ENCODE assay signal across 10 cellular contexts in genomic region chr5:150625164-150625535, GRCh38. TPM values are rescaled to one million over a fixed set of nuclear protein-coding genes. Genes with fewer than 3 reads are reported as not detected.
DNase-seq lines count a peak whose midpoint lies in the region; ATAC-seq, FAIRE-seq and TF ChIP-seq lines count a peak whose summit lies in the region.
"Had no signal": no experiment of that assay in that cellular context is flagged by ENCODE, and none has a peak within 500 bp of the region (broad histone marks: within the 10 kb centered on the region; RNA-seq: fewer than 3 reads in every experiment).

No MANE protein-coding gene starts in this region.

- peaks cover 16% of the 10 kb centered on the region for H4K20me1 ChIP-seq in astrocyte (ENCODE audit: insufficient read depth, low read length)

- peaks cover 59% of the 10 kb centered on the region for H3K4me1 ChIP-seq in astrocyte (ENCODE audit: insufficient read depth, low read length)

- intact Hi-C loops in natural killer cell (cut with micrococcal nuclease) = no loop called here
- intact Hi-C loops in activated CD4-positive, alpha-beta T cell treated with anti-CD3 and anti-CD28 coated beads for 36 hours (cut with DNase I, micrococcal nuclease) = loop anchor here in 1 of 2 experiments (2.0 kb wide), 1 partner anchor 32 kb away; no protein-coding TSS in a partner anchor

- POLR2A ChIA-PET in activated CD4-positive, alpha-beta T cell treated with anti-CD3 and anti-CD28 coated beads for 36 hours (lab: Charles Lee) = interaction anchor here (1.0 kb wide), 1 partner anchor 31 kb away, joined by 3 read pairs; no protein-coding TSS in a partner anchor

- H3K79me2 ChIP-seq in astrocyte (ENCODE audit: insufficient read depth, low read length) = peaks cover 42% of the 10 kb centered on the region

- H3K4me3 Mint-ChIP-seq in astrocyte (ENCODE audit: unreplicated experiment) (no peak overlapping the region), natural killer cell (no peak overlapping the region)
- no peak overlapping the region for H3K4me3 Mint-ChIP-seq in activated CD4-positive, alpha-beta T cell treated with anti-CD3 and anti-CD28 coated beads for 36 hours

- peak overlapping the region; percentile 57 for H2AFZ ChIP-seq in astrocyte (ENCODE audit: low read depth, low read length)

- TF ChIP-seq CTCF in GM12864 (IDR thresholded peaks at IDR 0.05; ENCODE audit: low read depth, low read length, missing control alignments) (no peak), astrocyte (IDR thresholded peaks at IDR 0.05; ENCODE audit: insufficient read depth, low read depth, low read length) (no peak), natural killer cell (IDR thresholded peaks at IDR 0.05) (no peak)

- peaks cover 42% of the 10 kb centered on the region for H3K4me1 Mint-ChIP-seq in astrocyte (ENCODE audit: low read depth, unreplicated experiment)
- H3K4me1 Mint-ChIP-seq in natural killer cell = peaks cover 8% of the 10 kb centered on the region in 2 donors
- peaks cover 20% of the 10 kb centered on the region for H3K4me1 Mint-ChIP-seq in activated CD4-positive, alpha-beta T cell treated with anti-CD3 and anti-CD28 coated beads for 36 hours

- no peaks in the 10 kb centered on the region for H3K9me3 ChIP-seq in astrocyte (ENCODE audit: insufficient read depth, low read depth, low read length)

- H3K9me3 Mint-ChIP-seq in astrocyte (ENCODE audit: unreplicated experiment) = no peaks in the 10 kb centered on the region
- H3K9me3 Mint-ChIP-seq in natural killer cell = no peaks in the 10 kb centered on the region
- no peaks in the 10 kb centered on the region for H3K9me3 Mint-ChIP-seq in activated CD4-positive, alpha-beta T cell treated with anti-CD3 and anti-CD28 coated beads for 36 hours (ENCODE audit: low read depth)
- H3K9me3 Mint-ChIP-seq: activated T-helper 2 cell treated with anti-CD3 and anti-CD28 coated beads, Interferon-gamma antibody, Interleukin-2, Interleukin-4, amounts not matched to agents 10 μg/mL and 5 μg/mL and 100 μg/mL, durations not matched to agents 14 hours and 24 hours and 36 hours had no signal

- H3K36me3 Mint-ChIP-seq in astrocyte (ENCODE audit: low read depth, unreplicated experiment) (peaks cover 4% of the 10 kb centered on the region), natural killer cell (no peaks in the 10 kb centered on the region)
- no peaks in the 10 kb centered on the region for H3K36me3 Mint-ChIP-seq in activated CD4-positive, alpha-beta T cell treated with anti-CD3 and anti-CD28 coated beads for 36 hours (ENCODE audit: low read depth)

- peak overlapping the region; percentile 86 for H3K4me2 ChIP-seq in astrocyte (ENCODE audit: low read length)

- H3K9ac ChIP-seq in astrocyte (ENCODE audit: low read length) = peak overlapping the region; percentile 80

- no peak for ATAC-seq in GM21619 (IDR thresholded peaks at IDR 0.05; ENCODE audit: unreplicated experiment)
- ATAC-seq in HG03175 (IDR thresholded peaks at IDR 0.05; ENCODE audit: unreplicated experiment) = no peak
- ATAC-seq in natural killer cell = no peak
- no peak for ATAC-seq in activated CD4-positive, alpha-beta T cell treated with anti-CD3 and anti-CD28 coated beads for 36 hours

- no peaks in the 10 kb centered on the region for H3K36me3 ChIP-seq in astrocyte (ENCODE audit: insufficient read depth, low read length)

- no peaks in the 10 kb centered on the region for H3K27me3 ChIP-seq in astrocyte (ENCODE audit: insufficient read depth, low read length)

- peaks cover 10% of the 10 kb centered on the region for H3K27me3 Mint-ChIP-seq in astrocyte (ENCODE audit: low read depth, unreplicated experiment)
- H3K27me3 Mint-ChIP-seq in natural killer cell (ENCODE audit: low read depth in 2 of 2) = peaks cover 18 to 27% of the 10 kb centered on the region in 2 donors
- H3K27me3 Mint-ChIP-seq in activated CD4-positive, alpha-beta T cell treated with anti-CD3 and anti-CD28 coated beads for 36 hours = peaks cover 11% of the 10 kb centered on the region

- H3K27ac ChIP-seq in astrocyte (ENCODE audit: low read depth, low read length) = peak overlapping the region; percentile 3

- no peak for FAIRE-seq in astrocyte (lab: Jason Lieb, UNC)

- H3K4me3 ChIP-seq in GM12864 (ENCODE audit: low read depth, low read length) (peak overlapping the region; percentile 63), astrocyte (ENCODE audit: insufficient read depth, low read depth, low read length) (peak overlapping the region; percentile 66), iPS-11a (ENCODE audit: low read depth, low read length) (peak overlapping the region; percentile 31), skeletal muscle cell (ENCODE audit: low read depth, low read length) (peak overlapping the region; percentile 57)

- DNase-seq in GM12864 (ENCODE audit: low read depth) = no peak
- no peak for DNase-seq in astrocyte (ENCODE audit: low read depth)
- no peak for DNase-seq in skeletal muscle cell (ENCODE audit: low read depth)
- no peak for DNase-seq in natural killer cell
- DNase-seq in activated CD4-positive, alpha-beta T cell treated with anti-CD3 and anti-CD28 coated beads for 36 hours = no peak
- DNase-seq: NCI-H2227 treated with DMSO at 0.1 percent for 48 hours had no signal

- H3K27ac Mint-ChIP-seq in astrocyte (ENCODE audit: unreplicated experiment) (no peak overlapping the region), natural killer cell (no peak overlapping the region)
- H3K27ac Mint-ChIP-seq in activated CD4-positive, alpha-beta T cell treated with anti-CD3 and anti-CD28 coated beads for 36 hours = no peak overlapping the region
- H3K27ac Mint-ChIP-seq: activated T-helper 2 cell treated with anti-CD3 and anti-CD28 coated beads, Interferon-gamma antibody, Interleukin-2, Interleukin-4, amounts not matched to agents 10 μg/mL and 5 μg/mL and 100 μg/mL, durations not matched to agents 14 hours and 24 hours and 36 hours had no signal

- CTCF ChIA-PET in activated CD4-positive, alpha-beta T cell treated with anti-CD3 and anti-CD28 coated beads for 36 hours (lab: Charles Lee) = no interaction called here

RNA-seq across cellular contexts. Expression of gene SYNPO, which starts 15.3 kb away (rescaled TPM):
- 40.2 and 68.9 TPM in 2 replicates for total RNA-seq in astrocyte
- total RNA-seq in natural killer cell = under 1 TPM in 2 of 3 donors, not detected in 1; 0.16 to 0.48 TPM
- total RNA-seq in activated CD4-positive, alpha-beta T cell treated with anti-CD3 and anti-CD28 coated beads for 36 hours = under 1 TPM; 0.11 to 0.14 TPM

RNA-seq across cellular contexts. Expression of gene MYOZ3, which starts 35.9 kb away (rescaled TPM):
- total RNA-seq in astrocyte = 5.5 and 9.4 TPM in 2 replicates
- not detected for total RNA-seq in natural killer cell
- under 1 TPM; 0.30 to 0.32 TPM for total RNA-seq in activated CD4-positive, alpha-beta T cell treated with anti-CD3 and anti-CD28 coated beads for 36 hours

Comparison
In these comparisons a context has a peak if more than half of its experiments do, and no peak if none do; other contexts are left out.
1. RNA of gene SYNPO, which starts 15.3 kb away (total RNA-seq): 40.2 to 68.9 TPM in astrocyte; 0.16 to 0.48 TPM in natural killer cell and 0.11 to 0.14 TPM in activated CD4-positive, alpha-beta T cell treated with anti-CD3 and anti-CD28 coated beads for 36 hours; every median in the first group is over 10 times any median in the second.
2. Peak in every context shown above with its lines, with median percentiles within 50 percentile points of each other: H3K4me3 ChIP-seq.